ENCODE assay signal across 29 cellular contexts in the genomic region with DNA sequence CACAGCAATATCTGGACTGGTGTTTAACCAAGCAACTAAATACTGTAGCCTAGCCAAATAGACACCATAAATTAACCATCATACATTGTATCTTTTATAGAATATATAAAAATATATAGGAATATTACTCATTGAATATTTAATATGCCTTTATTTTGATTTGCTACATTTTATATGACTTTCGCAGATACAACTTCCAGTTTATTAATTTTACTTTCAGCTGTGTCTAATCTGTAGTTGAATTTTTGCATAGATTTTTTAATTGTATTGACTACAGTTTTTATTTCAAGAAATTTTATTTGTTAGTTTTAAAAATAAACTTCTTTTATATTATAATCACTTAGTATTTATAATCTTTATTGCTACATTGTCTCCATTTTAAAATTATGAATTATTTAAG.
"Had no signal": no experiment of that assay in that cellular context is flagged by ENCODE, and none has a peak within 500 bp of the region (broad histone marks: within the 10 kb centered on the region; RNA-seq: fewer than 3 reads in every experiment).

No MANE protein-coding gene starts in this region.

- H3K4me3 ChIP-seq: ascending aorta, breast epithelium, cardiac muscle cell, coronary artery, dorsolateral prefrontal cortex, gastroesophageal sphincter, heart right ventricle had no signal

- H3K27me3 ChIP-seq: ascending aorta, breast epithelium, cardiac muscle cell, dorsolateral prefrontal cortex, foreskin keratinocyte, gastroesophageal sphincter, heart right ventricle had no signal

- H3K4me1 ChIP-seq: ascending aorta, breast epithelium, foreskin keratinocyte, gastroesophageal sphincter, heart right ventricle had no signal

- ATAC-seq: activated CD4-positive, alpha-beta T cell treated with anti-CD3 and anti-CD28 coated beads for 36 hours; activated CD8-positive, alpha-beta memory T cell treated with anti-CD3 and anti-CD28 coated beads, Interleukin-2, amount 10 ng/mL, durations not matched to agents 7 days and 5 days; activated CD8-positive, alpha-beta T cell treated with anti-CD3 and anti-CD28 coated beads, Interleukin-2, amount 10 ng/mL, durations not matched to agents 7 days and 5 days; activated naive CD4-positive, alpha-beta T cell treated with anti-CD3 and anti-CD28 coated beads, Interleukin-2, amount 50 U/mL, for 72 hours; esophagus mucosa; foreskin keratinocyte; gastroesophageal sphincter; heart right ventricle had no signal

- H3K27ac ChIP-seq: ascending aorta, breast epithelium, cardiac muscle cell, coronary artery, dorsolateral prefrontal cortex, foreskin keratinocyte, gastroesophageal sphincter, heart right ventricle had no signal

- DNase-seq: activated CD4-positive, alpha-beta memory T cell treated with anti-CD3 and anti-CD28 coated beads for 36 hours; activated CD4-positive, alpha-beta T cell treated with anti-CD3 and anti-CD28 coated beads for 36 hours; activated CD4-positive, alpha-beta T cell treated with anti-CD3 and anti-CD28 coated beads, Interleukin-2, amount 10 ng/mL, durations not matched to agents 24 days and 14 days; activated CD4-positive, CD25-positive, alpha-beta regulatory T cell; activated CD4-positive, CD25-positive, alpha-beta regulatory T cell treated with anti-CD3 and anti-CD28 coated beads, Interleukin-2, amount 50 U/mL, for 72 hours; activated CD8-positive, alpha-beta memory T cell treated with anti-CD3 and anti-CD28 coated beads, Interleukin-2, amount 10 ng/mL, durations not matched to agents 7 days and 5 days; activated CD8-positive, alpha-beta memory T cell treated with anti-CD3 and anti-CD28 coated beads, Interleukin-2, amount 50 U/mL, for 4 hours; activated CD8-positive, alpha-beta T cell treated with anti-CD3 and anti-CD28 coated beads, Interleukin-2, amount 10 ng/mL, durations not matched to agents 7 days and 5 days; activated gamma-delta T cell; activated naive CD4-positive, alpha-beta T cell; activated naive CD4-positive, alpha-beta T cell treated with anti-CD3 and anti-CD28 coated beads, Interleukin-2, amount 10 ng/mL, durations not matched to agents 7 days and 5 days; activated naive CD8-positive, alpha-beta T cell treated with anti-CD3 and anti-CD28 coated beads, Interleukin-2, amount 10 ng/mL, durations not matched to agents 7 days and 5 days; activated T-cell treated with anti-CD3 and anti-CD28 coated beads, Interleukin-2, amount 50 U/mL, for 1 hour; activated T-cell treated with anti-CD3 and anti-CD28 coated beads, Interleukin-2, amount 50 U/mL, for 48 hours; central memory CD4-positive, alpha-beta T cell; cerebellar nuclear complex; dorsolateral prefrontal cortex; effector memory CD4-positive, alpha-beta T cell; endodermal cell; foreskin keratinocyte; heart right ventricle; T-helper 2 cell had no signal

- H3K36me3 ChIP-seq: ascending aorta, breast epithelium, cardiac muscle cell, gastroesophageal sphincter, heart right ventricle had no signal
